ENCODE assay signal across 21 cellular contexts in the genomic region with DNA sequence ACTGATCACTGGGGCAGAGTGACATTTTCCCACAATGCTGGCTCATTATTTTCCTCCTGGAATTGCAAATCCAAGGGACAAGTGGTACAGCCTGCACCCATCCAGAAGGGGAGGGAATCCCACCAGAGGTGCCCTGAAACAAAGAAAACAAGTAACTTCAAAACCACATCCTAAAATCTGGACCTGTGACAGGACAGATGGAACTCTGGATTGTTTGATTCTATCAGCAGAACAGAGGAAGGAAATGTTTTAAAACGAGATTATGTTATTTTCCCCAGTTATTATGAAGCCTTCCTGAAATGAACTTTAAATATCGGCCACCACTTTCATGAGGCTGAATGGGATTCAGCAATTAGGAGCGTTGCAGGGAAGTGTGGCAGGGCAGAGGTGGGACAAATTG.
"Had no signal": no experiment of that assay in that cellular context is flagged by ENCODE, and none has a peak within 500 bp of the region (broad histone marks: within the 10 kb centered on the region; RNA-seq: fewer than 3 reads in every experiment).

No MANE protein-coding gene starts in this region.

- H3K9ac ChIP-seq: parathyroid adenoma had no signal

- H3K9me3 Mint-ChIP-seq: activated naive CD4-positive, alpha-beta T cell treated with anti-CD3 and anti-CD28 coated beads, Interleukin-2, amount 50 U/mL, for 24 hours; immature natural killer cell; natural killer cell had no signal

- H3K4me2 ChIP-seq: smooth muscle cell had no signal

- H3K9me3 ChIP-seq: ascending aorta, esophagus squamous epithelium, right lobe of liver, thoracic aorta, upper lobe of left lung had no signal

- H3K27me3 Mint-ChIP-seq: activated naive CD4-positive, alpha-beta T cell treated with anti-CD3 and anti-CD28 coated beads, Interleukin-2, amount 50 U/mL, for 24 hours had no signal

- H3K4me1 ChIP-seq: parathyroid adenoma, right lobe of liver had no signal

- ATAC-seq: activated T-cell treated with anti-CD3 and anti-CD28 coated beads, Interleukin-2, amount 50 U/mL, for 72 hours; left ventricle myocardium superior; natural killer cell; right lobe of liver had no signal

- H3K4me3 ChIP-seq: ascending aorta, esophagus squamous epithelium, right lobe of liver, smooth muscle cell, thoracic aorta, upper lobe of left lung had no signal

- H3K4me3 Mint-ChIP-seq: activated naive CD4-positive, alpha-beta T cell treated with anti-CD3 and anti-CD28 coated beads, Interleukin-2, amount 50 U/mL, for 24 hours; activated T-cell treated with anti-CD3 and anti-CD28 coated beads, Interleukin-2, amount 50 U/mL, for 72 hours; immature natural killer cell; natural killer cell had no signal

- H3K79me2 ChIP-seq: parathyroid adenoma had no signal

- H3K36me3 Mint-ChIP-seq: immature natural killer cell, natural killer cell had no signal

- H2AFZ ChIP-seq: parathyroid adenoma had no signal

- DNase-seq: activated CD4-positive, alpha-beta T cell treated with anti-CD3 and anti-CD28 coated beads, Interleukin-2, amount 50 U/mL, for 4 hours; activated gamma-delta T cell; activated T-cell treated with anti-CD3 and anti-CD28 coated beads, Interleukin-2, amount 50 U/mL, for 72 hours; cortex of kidney; effector CD8-positive, alpha-beta T cell; esophagus squamous epithelium; immature natural killer cell; kidney glomerular epithelial cell; left ventricle myocardium superior; mesenchymal stem cell; natural killer cell; right lobe of liver; stimulated activated CD4-positive, alpha-beta T cell treated with anti-CD3 and anti-CD28 coated beads, Interleukin-4, amount 100 ng/mL, for 1 hour; T-helper 9 cell; upper lobe of left lung; WERI-Rb-1 had no signal

- H3K27ac Mint-ChIP-seq: activated naive CD4-positive, alpha-beta T cell treated with anti-CD3 and anti-CD28 coated beads, Interleukin-2, amount 50 U/mL, for 24 hours; activated T-cell treated with anti-CD3 and anti-CD28 coated beads, Interleukin-2, amount 50 U/mL, for 72 hours; immature natural killer cell; natural killer cell had no signal

- H3K36me3 ChIP-seq: ascending aorta, esophagus squamous epithelium, right lobe of liver, thoracic aorta, upper lobe of left lung, WERI-Rb-1 had no signal

- H3K27me3 ChIP-seq: ascending aorta, right lobe of liver, upper lobe of left lung had no signal

- H3K27ac ChIP-seq: ascending aorta, esophagus squamous epithelium, parathyroid adenoma, right lobe of liver, thoracic aorta, upper lobe of left lung, WERI-Rb-1 had no signal
